Comparison of ENCODE assay signal across 2 cellular contexts in the genomic region with DNA sequence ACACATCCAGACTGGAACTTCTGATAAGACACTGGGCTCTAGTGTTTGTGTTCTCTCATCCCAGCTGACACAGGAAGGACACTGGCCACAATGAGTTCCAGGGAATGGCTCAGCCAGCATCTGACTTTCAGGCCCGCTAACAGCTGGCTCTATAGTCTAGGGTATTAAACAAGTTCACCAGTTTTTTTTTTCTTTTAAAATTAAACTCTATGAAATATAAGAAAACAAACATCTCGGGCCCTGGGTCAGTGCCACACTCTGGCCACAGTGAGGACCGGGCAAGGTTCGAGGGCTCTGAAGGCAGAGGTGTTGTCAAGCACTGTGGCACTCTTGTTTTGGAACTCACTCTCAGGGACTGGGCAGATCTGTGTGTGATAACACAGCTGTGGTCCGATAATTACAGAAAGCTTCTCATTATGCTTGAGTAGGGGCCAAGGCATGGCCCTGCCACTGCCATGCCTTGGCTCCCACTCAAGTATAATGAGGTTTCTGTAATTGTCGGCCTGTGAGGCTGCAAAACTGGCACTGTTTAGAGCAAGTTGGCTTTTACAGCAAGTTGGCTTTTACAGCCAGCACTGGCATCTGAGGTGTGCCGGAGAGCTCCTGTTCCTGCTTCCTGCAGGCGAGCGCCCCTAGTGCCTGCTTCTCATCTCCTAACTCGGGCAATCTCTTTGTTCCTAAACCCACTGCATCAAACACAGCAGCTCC.
TF ChIP-seq lines count a peak whose summit lies in the region.

No MANE protein-coding gene starts in this region.

TF ChIP-seq in SK-N-SH, 30 proteins besides CTCF, POLR2A, EP300 and RAD21:
- TF ChIP-seq, protein P1, sequence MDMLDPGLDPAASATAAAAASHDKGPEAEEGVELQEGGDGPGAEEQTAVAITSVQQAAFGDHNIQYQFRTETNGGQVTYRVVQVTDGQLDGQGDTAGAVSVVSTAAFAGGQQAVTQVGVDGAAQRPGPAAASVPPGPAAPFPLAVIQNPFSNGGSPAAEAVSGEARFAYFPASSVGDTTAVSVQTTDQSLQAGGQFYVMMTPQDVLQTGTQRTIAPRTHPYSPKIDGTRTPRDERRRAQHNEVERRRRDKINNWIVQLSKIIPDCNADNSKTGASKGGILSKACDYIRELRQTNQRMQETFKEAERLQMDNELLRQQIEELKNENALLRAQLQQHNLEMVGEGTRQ (IDR thresholded peaks at IDR 0.05; ENCODE audit: borderline replicate concordance, low read depth, low read length) = no peak
- TF ChIP-seq EZH2phosphoT487 (IDR thresholded peaks at IDR 0.05; ENCODE audit: borderline replicate concordance, low read depth) (no peak), YY1 (IDR thresholded peaks at IDR 0.05; ENCODE audit: low read depth) (no peak), MXI1 (IDR thresholded peaks at IDR 0.05; ENCODE audit: low read depth, low read length) (no peak), JUND (IDR thresholded peaks at IDR 0.05) (no peak), USF1 (IDR thresholded peaks at IDR 0.05; ENCODE audit: borderline replicate concordance, low read depth) (no peak), FOSL2 (IDR thresholded peaks at IDR 0.05; ENCODE audit: borderline replicate concordance, low read depth) (no peak), FOXJ3 (CRISPR knock-in tag; IDR thresholded peaks at IDR 0.05) (no peak), SIN3A (IDR thresholded peaks at IDR 0.05; ENCODE audit: borderline replicate concordance, low read depth, low read length) (no peak), RXRA (IDR thresholded peaks at IDR 0.05; ENCODE audit: borderline replicate concordance, low read depth) (no peak), TEAD4 (IDR thresholded peaks at IDR 0.05; ENCODE audit: borderline replicate concordance, insufficient read depth) (no peak)
- TF ChIP-seq, protein P2, sequence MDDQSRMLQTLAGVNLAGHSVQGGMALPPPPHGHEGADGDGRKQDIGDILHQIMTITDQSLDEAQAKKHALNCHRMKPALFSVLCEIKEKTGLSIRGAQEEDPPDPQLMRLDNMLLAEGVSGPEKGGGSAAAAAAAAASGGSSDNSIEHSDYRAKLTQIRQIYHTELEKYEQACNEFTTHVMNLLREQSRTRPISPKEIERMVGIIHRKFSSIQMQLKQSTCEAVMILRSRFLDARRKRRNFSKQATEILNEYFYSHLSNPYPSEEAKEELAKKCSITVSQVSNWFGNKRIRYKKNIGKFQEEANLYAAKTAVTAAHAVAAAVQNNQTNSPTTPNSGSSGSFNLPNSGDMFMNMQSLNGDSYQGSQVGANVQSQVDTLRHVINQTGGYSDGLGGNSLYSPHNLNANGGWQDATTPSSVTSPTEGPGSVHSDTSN (IDR thresholded peaks at IDR 0.05) = no peak

TF ChIP-seq in GM12878, 131 proteins besides CTCF, POLR2A, EP300 and RAD21 (continued from another document):
- TF ChIP-seq ZNF687 (IDR thresholded peaks at IDR 0.05) (no peak), NR2C2 (IDR thresholded peaks at IDR 0.05; ENCODE audit: borderline replicate concordance, control insufficient read depth, insufficient read length, low read depth) (no peak)
